30 cellular contexts compared by ENCODE assay signal in the genomic region with DNA sequence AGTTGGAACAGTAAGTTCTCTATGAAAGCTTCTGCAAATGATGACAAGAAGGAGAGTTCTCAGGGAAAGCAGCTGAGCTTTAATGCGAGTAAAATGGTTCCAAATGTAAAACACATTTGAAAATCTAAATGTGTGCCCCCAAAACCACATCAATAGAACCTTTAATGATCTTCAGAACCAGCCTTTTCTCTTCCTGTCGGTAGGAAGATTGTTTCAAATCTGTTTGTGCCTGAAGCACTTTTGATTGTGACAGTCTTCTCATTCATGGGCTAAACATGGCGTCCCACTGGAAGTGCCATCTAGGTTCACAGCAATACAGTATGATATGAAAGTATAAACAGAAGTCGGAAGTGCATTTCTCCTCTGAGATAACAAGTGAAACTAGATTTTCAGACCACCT.
"Had no signal": no experiment of that assay in that cellular context is flagged by ENCODE, and none has a peak within 500 bp of the region (broad histone marks: within the 10 kb centered on the region; RNA-seq: fewer than 3 reads in every experiment).

No MANE protein-coding gene starts in this region.

- H3K27me3 Mint-ChIP-seq: activated CD4-positive, alpha-beta T cell treated with anti-CD3 and anti-CD28 coated beads, Interleukin-2, amount 10 ng/mL, durations not matched to agents 24 days and 14 days had no signal

- H3K27ac ChIP-seq: adrenal gland, body of pancreas, cardiac muscle cell, colonic mucosa, heart left ventricle, right atrium auricular region, suprapubic skin, tibial nerve had no signal

- DNase-seq: activated CD4-positive, alpha-beta memory T cell treated with anti-CD3 and anti-CD28 coated beads for 36 hours; activated CD4-positive, alpha-beta T cell treated with anti-CD3 and anti-CD28 coated beads, Interleukin-2, amount 10 ng/mL, durations not matched to agents 24 days and 14 days; activated CD4-positive, CD25-positive, alpha-beta regulatory T cell treated with anti-CD3 and anti-CD28 coated beads, Interleukin-2, amount 50 U/mL, for 72 hours; activated CD8-positive, alpha-beta memory T cell treated with anti-CD3 and anti-CD28 coated beads, Interleukin-2, amount 50 U/mL, for 4 hours; activated effector memory CD4-positive, alpha-beta T cell treated with anti-CD3 and anti-CD28 coated beads, Interleukin-2, amount 50 U/mL, for 16 hours; activated naive CD4-positive, alpha-beta T cell treated with anti-CD3 and anti-CD28 coated beads for 36 hours; activated naive CD8-positive, alpha-beta T cell treated with anti-CD3 and anti-CD28 coated beads for 36 hours; activated T-cell treated with anti-CD3 and anti-CD28 coated beads, Interleukin-2, amount 50 U/mL, for 1 hour; aorta; body of pancreas; cerebellar nuclear complex; colonic mucosa; effector memory CD4-positive, alpha-beta T cell; heart left ventricle; hypothalamus; immature natural killer cell; kidney; left colon; midbrain; naive thymus-derived CD4-positive, alpha-beta T cell; stimulated activated CD4-positive, alpha-beta T cell treated with anti-CD3 and anti-CD28 coated beads, Interleukin-15, amount 100 ng/mL, for 24 hours; stimulated activated CD4-positive, alpha-beta T cell treated with anti-CD3 and anti-CD28 coated beads, Interleukin-2, amount 100 ng/mL, for 24 hours; stimulated activated naive CD4-positive, alpha-beta T cell; T1000 had no signal

- H3K4me1 ChIP-seq: adrenal gland, body of pancreas, colonic mucosa, heart left ventricle, right atrium auricular region, suprapubic skin, tibial nerve had no signal

- H3K36me3 Mint-ChIP-seq: activated CD4-positive, alpha-beta memory T cell treated with anti-CD3 and anti-CD28 coated beads for 36 hours; activated naive CD8-positive, alpha-beta T cell treated with anti-CD3 and anti-CD28 coated beads for 36 hours; immature natural killer cell; naive thymus-derived CD4-positive, alpha-beta T cell had no signal

- ATAC-seq: body of pancreas; heart left ventricle; left colon; naive thymus-derived CD4-positive, alpha-beta T cell had no signal

- H3K4me1 Mint-ChIP-seq: activated CD4-positive, alpha-beta T cell treated with anti-CD3 and anti-CD28 coated beads, Interleukin-2, amount 10 ng/mL, durations not matched to agents 24 days and 14 days had no signal

- H3K4me3 ChIP-seq: adrenal gland, body of pancreas, cardiac muscle cell, colonic mucosa, heart left ventricle, right atrium auricular region, suprapubic skin, tibial nerve had no signal

- H3K27me3 ChIP-seq: adrenal gland, body of pancreas, cardiac muscle cell, colonic mucosa, heart left ventricle, right atrium auricular region, suprapubic skin, tibial nerve had no signal

- H3K36me3 ChIP-seq: adrenal gland, cardiac muscle cell, colonic mucosa, heart left ventricle, right atrium auricular region, suprapubic skin, tibial nerve had no signal

- H3K9me3 ChIP-seq: adrenal gland, body of pancreas, colonic mucosa, heart left ventricle, right atrium auricular region, suprapubic skin, tibial nerve had no signal

- H3K4me3 Mint-ChIP-seq: activated CD4-positive, alpha-beta memory T cell treated with anti-CD3 and anti-CD28 coated beads for 36 hours; activated CD4-positive, alpha-beta T cell treated with anti-CD3 and anti-CD28 coated beads, Interleukin-2, amount 10 ng/mL, durations not matched to agents 24 days and 14 days; activated naive CD4-positive, alpha-beta T cell treated with anti-CD3 and anti-CD28 coated beads for 36 hours; activated naive CD8-positive, alpha-beta T cell treated with anti-CD3 and anti-CD28 coated beads for 36 hours; activated T-helper 1 cell treated with anti-CD3 and anti-CD28 coated beads, Interleukin-12 subunit alpha, Interleukin-12 subunit beta, Interleukin-2, Interleukin-4 antibody, amounts not matched to agents 30 ng/mL and 10 ng/mL and 1 ng/mL, durations not matched to agents 14 hours and 24 hours and 36 hours; immature natural killer cell; naive thymus-derived CD4-positive, alpha-beta T cell had no signal

- H3K9me3 Mint-ChIP-seq: activated CD4-positive, alpha-beta memory T cell treated with anti-CD3 and anti-CD28 coated beads for 36 hours; activated CD4-positive, alpha-beta T cell treated with anti-CD3 and anti-CD28 coated beads, Interleukin-2, amount 10 ng/mL, durations not matched to agents 24 days and 14 days; activated naive CD4-positive, alpha-beta T cell treated with anti-CD3 and anti-CD28 coated beads for 36 hours; activated naive CD8-positive, alpha-beta T cell treated with anti-CD3 and anti-CD28 coated beads for 36 hours; activated T-helper 1 cell treated with anti-CD3 and anti-CD28 coated beads, Interleukin-12 subunit alpha, Interleukin-12 subunit beta, Interleukin-2, Interleukin-4 antibody, amounts not matched to agents 30 ng/mL and 10 ng/mL and 1 ng/mL, durations not matched to agents 14 hours and 24 hours and 36 hours had no signal

- H3K27ac Mint-ChIP-seq: activated CD4-positive, alpha-beta memory T cell treated with anti-CD3 and anti-CD28 coated beads for 36 hours; activated CD4-positive, alpha-beta T cell treated with anti-CD3 and anti-CD28 coated beads, Interleukin-2, amount 10 ng/mL, durations not matched to agents 24 days and 14 days; activated naive CD4-positive, alpha-beta T cell treated with anti-CD3 and anti-CD28 coated beads for 36 hours; activated naive CD8-positive, alpha-beta T cell treated with anti-CD3 and anti-CD28 coated beads for 36 hours; activated T-helper 1 cell treated with anti-CD3 and anti-CD28 coated beads, Interleukin-12 subunit alpha, Interleukin-12 subunit beta, Interleukin-2, Interleukin-4 antibody, amounts not matched to agents 30 ng/mL and 10 ng/mL and 1 ng/mL, durations not matched to agents 14 hours and 24 hours and 36 hours; immature natural killer cell; naive thymus-derived CD4-positive, alpha-beta T cell had no signal
